9 cellular contexts compared by ENCODE assay signal in the genomic region with DNA sequence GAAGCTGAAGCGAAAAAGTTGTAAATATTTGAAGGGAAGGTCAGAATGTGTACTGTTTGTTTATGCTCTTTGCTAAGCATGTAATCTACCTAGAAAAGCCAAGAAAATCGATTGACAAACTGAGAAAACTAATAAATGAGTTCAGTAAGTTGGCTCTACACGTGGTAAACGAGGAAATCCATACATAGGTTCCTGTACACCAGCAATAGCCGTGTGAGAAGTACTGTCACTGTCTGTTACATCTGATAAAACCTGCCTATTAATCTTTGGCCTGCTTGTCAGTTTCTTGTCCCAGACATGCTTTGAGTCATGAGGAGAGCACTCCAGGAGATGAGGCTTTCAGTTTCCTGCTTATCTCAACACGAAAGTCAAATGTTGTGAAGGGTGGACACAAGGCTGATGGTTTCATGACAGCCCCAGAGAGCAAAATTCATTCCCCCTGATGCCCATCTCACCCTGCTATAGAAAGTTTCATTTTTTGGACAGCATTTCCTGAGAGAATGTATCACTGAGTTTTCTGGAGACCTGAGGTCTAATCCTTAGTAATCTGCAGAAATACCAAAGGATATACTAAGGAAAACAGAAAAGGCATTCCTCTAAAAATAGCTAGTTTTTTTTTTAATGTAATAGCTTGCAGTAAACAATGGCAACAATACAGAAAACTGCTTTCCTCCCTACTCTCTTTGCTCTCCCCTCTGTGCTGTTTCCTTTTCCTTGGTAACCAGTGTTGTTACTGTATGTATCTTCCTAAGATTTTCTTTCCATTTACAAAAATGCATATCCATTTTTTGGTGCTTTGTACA. TPM values are rescaled to one million over a fixed set of nuclear protein-coding genes. Genes with fewer than 3 reads are reported as not detected.
DNase-seq lines count a peak whose midpoint lies in the region; ATAC-seq, FAIRE-seq and TF ChIP-seq lines count a peak whose summit lies in the region.
"Had no signal": no experiment of that assay in that cellular context is flagged by ENCODE, and none has a peak within 500 bp of the region (broad histone marks: within the 10 kb centered on the region; RNA-seq: fewer than 3 reads in every experiment).

No MANE protein-coding gene starts in this region.

- no peak overlapping the region for H3K18ac ChIP-seq in H1 (ENCODE audit: extremely low read depth, low read length)

- no peak overlapping the region for H2BK15ac ChIP-seq in H1 (ENCODE audit: low read length)

- no peak overlapping the region for H2BK12ac ChIP-seq in H1 (ENCODE audit: low read depth, low read length)

- peak; percentile 66 for ATAC-seq in activated CD8-positive, alpha-beta memory T cell treated with anti-CD3 and anti-CD28 coated beads, Interleukin-2, amount 10 ng/mL, durations not matched to agents 7 days and 5 days
- ATAC-seq in HG03460 (IDR thresholded peaks at IDR 0.05; ENCODE audit: unreplicated experiment): peak; percentile 75
- ATAC-seq in activated CD8-positive, alpha-beta T cell treated with anti-CD3 and anti-CD28 coated beads for 36 hours: no peak

- intact Hi-C loops in activated CD8-positive, alpha-beta T cell treated with anti-CD3 and anti-CD28 coated beads for 36 hours (cut with micrococcal nuclease): no loop called here

- no peaks in the 10 kb centered on the region for H3K27me3 Mint-ChIP-seq in activated CD8-positive, alpha-beta memory T cell treated with anti-CD3 and anti-CD28 coated beads, Interleukin-2, amount 10 ng/mL, durations not matched to agents 7 days and 5 days
- H3K27me3 Mint-ChIP-seq in activated CD8-positive, alpha-beta T cell treated with anti-CD3 and anti-CD28 coated beads for 36 hours: no peaks in the 10 kb centered on the region

- H4K5ac ChIP-seq in H1 (ENCODE audit: insufficient read length, low read depth, low read length): no peak overlapping the region

- H3K36me3 Mint-ChIP-seq in activated CD8-positive, alpha-beta memory T cell treated with anti-CD3 and anti-CD28 coated beads, Interleukin-2, amount 10 ng/mL, durations not matched to agents 7 days and 5 days: peaks cover 2% of the 10 kb centered on the region
- H3K36me3 Mint-ChIP-seq in activated CD8-positive, alpha-beta T cell treated with anti-CD3 and anti-CD28 coated beads for 36 hours (ENCODE audit: low read depth): no peaks in the 10 kb centered on the region

- no peak for TF ChIP-seq CTCF in H1 (IDR thresholded peaks at IDR 0.05; ENCODE audit: control extremely low read depth in 1 of 3, insufficient read depth in 1 of 3, low read depth in 1 of 3, low read length in 3 of 3)
- no peak for TF ChIP-seq CTCF in activated CD8-positive, alpha-beta T cell treated with anti-CD3 and anti-CD28 coated beads for 36 hours (IDR thresholded peaks at IDR 0.05)

- H3K79me2 ChIP-seq in H1 (ENCODE audit: control insufficient read depth in 1 of 2, insufficient read depth in 2 of 2, low read length in 2 of 2): peaks cover 31 to 100% of the 10 kb centered on the region in 2 experiments

- no peak overlapping the region for H4K91ac ChIP-seq in H1 (replicated peaks; ENCODE audit: insufficient read length, low read length)

- no peak overlapping the region for H3K4ac ChIP-seq in H1 (replicated peaks; ENCODE audit: insufficient read length, low read depth, low read length)

- 0 out of 7 replicates have a peak overlapping the region, but pooled peaks of 1 of the 4 experiments have one; percentile 4 for H3K9ac ChIP-seq in H1 (replicated peaks in 1 of 4; ENCODE audit: extremely low read depth in 1 of 4, low read depth in 3 of 4, low read length in 3 of 4)

- no peak overlapping the region for H3K4me3 Mint-ChIP-seq in activated CD8-positive, alpha-beta memory T cell treated with anti-CD3 and anti-CD28 coated beads, Interleukin-2, amount 10 ng/mL, durations not matched to agents 7 days and 5 days
- H3K4me3 Mint-ChIP-seq in activated CD8-positive, alpha-beta T cell treated with anti-CD3 and anti-CD28 coated beads for 36 hours: no peak overlapping the region

- H3K36me3 ChIP-seq in H1 (ENCODE audit: control insufficient read depth in 2 of 4, insufficient read depth in 4 of 4, low read length in 3 of 4) (peaks cover 0 to 3% (median 0%) of the 10 kb centered on the region in 4 experiments; a peak in 1 of 8 replicates), small intestine (ENCODE audit: control insufficient read depth in 2 of 2, insufficient read depth in 2 of 2, low read length in 2 of 2) (no peaks in the 10 kb centered on the region)

- H3K27ac Mint-ChIP-seq in activated CD8-positive, alpha-beta memory T cell treated with anti-CD3 and anti-CD28 coated beads, Interleukin-2, amount 10 ng/mL, durations not matched to agents 7 days and 5 days: no peak overlapping the region
- no peak overlapping the region for H3K27ac Mint-ChIP-seq in activated CD8-positive, alpha-beta T cell treated with anti-CD3 and anti-CD28 coated beads for 36 hours

- H3K4me1 ChIP-seq in H1 (replicated peaks in 1 of 4; ENCODE audit: control insufficient read depth in 3 of 4, insufficient read depth in 4 of 4, low read length in 3 of 4) (peaks cover 6 to 14% (median 9%) of the 10 kb centered on the region in 4 experiments; a peak in 6 of 7 replicates), small intestine (ENCODE audit: control insufficient read depth in 2 of 2, insufficient read depth in 1 of 2, low read depth in 1 of 2, low read length in 1 of 2) (peaks cover 0 to 2% of the 10 kb centered on the region in 2 donors)

- H4K20me1 ChIP-seq in H1 (replicated peaks in 1 of 2; ENCODE audit: control insufficient read depth in 1 of 2, insufficient read depth in 2 of 2, low read length in 2 of 2): peaks cover 10 to 12% of the 10 kb centered on the region in 2 experiments

- H3K9me3 ChIP-seq in H1 (ENCODE audit: insufficient read depth in 2 of 2, low read depth in 1 of 2, low read length in 1 of 2) (no peaks in the 10 kb centered on the region), small intestine (ENCODE audit: control insufficient read depth, low read depth) (no peaks in the 10 kb centered on the region)

- no peak for DNase-seq in activated CD8-positive, alpha-beta memory T cell treated with anti-CD3 and anti-CD28 coated beads, Interleukin-2, amount 10 ng/mL, durations not matched to agents 7 days and 5 days
- no peak for DNase-seq in activated CD8-positive, alpha-beta memory T cell treated with anti-CD3 and anti-CD28 coated beads, Interleukin-2, amount 50 U/mL, for 48 hours
- DNase-seq in H1 (ENCODE audit: low read depth in 1 of 2, low spot score in 2 of 2): no peak
- DNase-seq in small intestine: peak; percentile 67
- DNase-seq in activated CD8-positive, alpha-beta T cell treated with anti-CD3 and anti-CD28 coated beads for 36 hours: no peak
- no peak for DNase-seq in cortex of kidney (lab: John Stamatoyannopoulos, UW)
- DNase-seq in DMS79 (lab: John Stamatoyannopoulos, UW): no peak
- DNase-seq: 8988T had no signal

- no peak overlapping the region; the same call in 1 of the 2 replicates for H2BK5ac ChIP-seq in H1 (ENCODE audit: low read depth, low read length)

- no peaks in the 10 kb centered on the region for H3K27me3 ChIP-seq in H1 (replicated peaks in 1 of 4; ENCODE audit: control insufficient read depth in 3 of 4, extremely low read depth in 1 of 4, insufficient read depth in 3 of 4, low read length in 3 of 4)
- H3K27me3 ChIP-seq in small intestine (ENCODE audit: control insufficient read depth in 2 of 2, insufficient read depth in 2 of 2, low read length in 2 of 2): no peaks in the 10 kb centered on the region

- H3K4me1 Mint-ChIP-seq in activated CD8-positive, alpha-beta memory T cell treated with anti-CD3 and anti-CD28 coated beads, Interleukin-2, amount 10 ng/mL, durations not matched to agents 7 days and 5 days: peaks cover 15% of the 10 kb centered on the region
- peaks cover 3% of the 10 kb centered on the region for H3K4me1 Mint-ChIP-seq in activated CD8-positive, alpha-beta T cell treated with anti-CD3 and anti-CD28 coated beads for 36 hours (ENCODE audit: low read depth)

- H3K4me3 ChIP-seq in H1 (ENCODE audit: extremely low read depth in 1 of 4, insufficient read depth in 2 of 4, low read depth in 3 of 4, low read length in 4 of 4) (no peak overlapping the region), small intestine (ENCODE audit: low read depth in 1 of 2, low read length in 2 of 2) (no peak overlapping the region)

- H3K27ac ChIP-seq in H1 (ENCODE audit: low read depth, low read length): no peak overlapping the region
- peak overlapping the region in 1 of 2 donors; percentile 32 for H3K27ac ChIP-seq in small intestine (ENCODE audit: low read depth in 1 of 2, low read length in 1 of 2)

- peaks cover under 1% of the 10 kb centered on the region; the same call in 1 of the 2 replicates for H3K79me1 ChIP-seq in H1 (ENCODE audit: low read depth, low read length)

- H3K4me2 ChIP-seq in H1 (ENCODE audit: insufficient read depth in 1 of 2, low read depth in 2 of 2, low read length in 2 of 2): peak overlapping the region; percentile 0 to 19; a peak in 1 of 4 replicates

- H3K14ac ChIP-seq in H1 (ENCODE audit: insufficient read length): no peak overlapping the region

- H3K56ac ChIP-seq in H1 (replicated peaks; ENCODE audit: insufficient read length, low read depth, low read length): no peak overlapping the region

- no peak overlapping the region for H3K23ac ChIP-seq in H1 (ENCODE audit: insufficient read length)

- WGBS in H1 (ENCODE audit: extremely low coverage in 1 of 2, insufficient coverage in 1 of 2, insufficient read length in 1 of 2, insufficient replicate concordance in 2 of 2, low coverage in 1 of 2, low lambda C conversion rate in 2 of 2, missing lambda C conversion rate in 1 of 2), 2 experiments: 82% methylated on average over 6 of the region's 6 CpGs; no CpG with 5 or more reads in 1 of the 2 experiments
- WGBS in small intestine, 3 donors: 16 to 32% (median 16%) methylated on average over 6 of the region's 6 CpGs

- no peak for FAIRE-seq in H1 (lab: Jason Lieb, UNC)
- no peak for FAIRE-seq in small intestine (lab: Jason Lieb, UNC)

- POLR2A ChIA-PET in H1 (lab: Charles Lee; ENCODE audit: partially characterized antibody): interaction anchor here (1.2 to 1.9 kb wide), 5 partner anchors 10 to 19 kb away, joined by 3 to 7 read pairs (median 4); a partner anchor contains a TSS
- POLR2A ChIA-PET in activated CD8-positive, alpha-beta T cell treated with anti-CD3 and anti-CD28 coated beads for 36 hours (lab: Charles Lee): interaction anchor here (0.7 kb wide), 1 partner anchor 19 kb away, joined by 3 read pairs; a partner anchor contains a TSS

- no peak overlapping the region for H2AK5ac ChIP-seq in H1 (ENCODE audit: low read depth, low read length)

- H2AFZ ChIP-seq in H1 (ENCODE audit: low read length): no peak overlapping the region

- no peak for TF ChIP-seq RAD21 in H1 (IDR thresholded peaks at IDR 0.05 in 1 of 2, conservative IDR thresholded peaks at IDR 0.05 in 1 of 2; ENCODE audit: low read depth in 2 of 2, low read length in 2 of 2)

- no peak overlapping the region for H2BK20ac ChIP-seq in H1 (ENCODE audit: low read length)

- no peak for TF ChIP-seq EP300 in H1 (IDR thresholded peaks at IDR 0.05; ENCODE audit: borderline replicate concordance in 1 of 2, low read depth in 2 of 2, low read length in 2 of 2)

- H4K8ac ChIP-seq in H1 (ENCODE audit: extremely low read depth, insufficient read depth, low read length): no peak overlapping the region

- CTCF ChIA-PET in activated CD8-positive, alpha-beta memory T cell treated with anti-CD3 and anti-CD28 coated beads, Interleukin-2, amount 10 ng/mL, durations not matched to agents 7 days and 5 days (lab: Charles Lee): interaction anchor here (0.8 kb wide), 1 partner anchor 166 kb away, joined by 3 read pairs; no protein-coding TSS in a partner anchor
- CTCF ChIA-PET in H1 (lab: Charles Lee; ENCODE audit: partially characterized antibody): interaction anchor here (0.6 to 1.4 kb wide), 4 partner anchors 23 to 90 kb away, joined by 3 to 4 read pairs (median 3); no protein-coding TSS in a partner anchor
- CTCF ChIA-PET in activated CD8-positive, alpha-beta T cell treated with anti-CD3 and anti-CD28 coated beads for 36 hours (lab: Charles Lee): interaction anchor here (1.1 kb wide), 1 partner anchor 41 kb away, joined by 4 read pairs; no protein-coding TSS in a partner anchor

- no peaks in the 10 kb centered on the region for H3K9me3 Mint-ChIP-seq in activated CD8-positive, alpha-beta memory T cell treated with anti-CD3 and anti-CD28 coated beads, Interleukin-2, amount 10 ng/mL, durations not matched to agents 7 days and 5 days (ENCODE audit: low read depth)
- no peaks in the 10 kb centered on the region for H3K9me3 Mint-ChIP-seq in activated CD8-positive, alpha-beta T cell treated with anti-CD3 and anti-CD28 coated beads for 36 hours

- H3K23me2 ChIP-seq in H1 (ENCODE audit: low read depth, low read length): no peaks in the 10 kb centered on the region

- H2BK120ac ChIP-seq in H1 (replicated peaks; ENCODE audit: low read depth, low read length): no peak overlapping the region

- no peak for TF ChIP-seq POLR2A in H1 (IDR thresholded peaks at IDR 0.05; ENCODE audit: control extremely low read depth in 1 of 2, low read depth in 2 of 2, low read length in 2 of 2)

RNA-seq across cellular contexts. Expression of a gene that starts 18.8 kb away (rescaled TPM):
- 10 to 100 TPM; 17.1 to 19.5 TPM for total RNA-seq in activated CD8-positive, alpha-beta memory T cell treated with anti-CD3 and anti-CD28 coated beads, Interleukin-2, amount 10 ng/mL, durations not matched to agents 7 days and 5 days
- 120 and 129 TPM in 2 replicates for total RNA-seq in H1 (2021; fragmentation: NEBNext Ultra II Directional; extraction: Animal tissue kit (Norgen Biotek cat#: 25700))
- polyA plus RNA-seq in H1 (2011; rRNA removed) (19.0 and 34.4 TPM in 2 replicates), small intestine (10 to 100 TPM in 1 of 3 donors, 1 to 10 TPM in 2; 3.4 to 13.7 (median 5.9) TPM)
- 41.1 TPM for polyA plus RNA-seq in H1 (2011; cell fraction: cytosol; rRNA removed)
- 13.5 TPM for polyA plus RNA-seq in H1 (2011; cell fraction: nucleus; rRNA removed)
- polyA plus RNA-seq in H1 (2012, experiment 1 of 2): 40.9 to 73.5 TPM (median 51.4 TPM) in 4 replicates
- 3.5 TPM for polyA plus RNA-seq in H1 (2012, experiment 2 of 2)
- polyA plus RNA-seq in H1 (2013, experiment 1 of 2): 67.6 TPM
- 82.8 TPM for polyA plus RNA-seq in H1 (2013, experiment 2 of 2)
- polyA minus RNA-seq in H1 (2011; rRNA and poly(A)+ RNA removed): 99.8 and 152 TPM in 2 replicates
- polyA minus RNA-seq in H1 (2011; cell fraction: cytosol; rRNA and poly(A)+ RNA removed): 45.4 TPM
- polyA minus RNA-seq in H1 (2011; cell fraction: nucleus; rRNA and poly(A)+ RNA removed): 52.9 TPM
- total RNA-seq in activated CD8-positive, alpha-beta T cell treated with anti-CD3 and anti-CD28 coated beads for 36 hours: 1 to 10 TPM; 6.6 to 6.9 TPM
